Comparison of ENCODE assay signal across 1 cellular context in the genomic region with DNA sequence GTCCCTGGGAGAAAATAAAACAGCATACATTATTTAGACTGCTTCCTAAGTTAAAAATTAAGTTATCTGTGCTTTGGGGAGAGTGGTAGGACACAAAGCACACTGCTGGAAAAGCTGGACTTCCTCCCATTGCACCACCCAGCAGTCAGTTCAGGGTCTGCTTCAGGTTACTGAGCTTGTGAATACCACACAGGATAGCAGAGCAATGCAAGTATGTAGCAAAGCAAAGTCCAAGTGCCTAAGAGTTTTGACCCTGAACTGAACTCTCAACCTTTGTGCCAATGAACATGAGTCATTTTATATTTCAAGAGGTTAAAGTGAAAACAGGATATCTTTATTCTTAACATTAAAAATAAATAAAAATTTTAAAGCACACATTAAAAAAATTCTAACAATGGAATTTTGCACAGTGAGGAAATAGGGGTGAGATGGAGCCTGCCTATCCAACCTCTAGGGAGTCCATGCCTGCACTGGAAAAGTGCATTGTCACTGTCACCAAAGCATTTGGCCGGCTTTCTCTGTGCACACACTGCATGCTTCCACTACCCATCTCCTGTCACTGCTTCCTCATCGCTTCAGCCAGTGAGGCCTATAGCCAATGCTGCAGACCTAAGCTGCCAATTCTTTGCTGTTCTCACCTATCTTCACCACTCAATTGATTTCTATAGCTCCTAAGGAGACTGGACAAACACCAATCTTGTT.
TF ChIP-seq lines count a peak whose summit lies in the region.

No MANE protein-coding gene starts in this region.

TF ChIP-seq in HepG2, 621 proteins besides CTCF, POLR2A, EP300 and RAD21 (continued from another document and continues in another):
- no peak for TF ChIP-seq PHF5A (CRISPR knock-in tag; IDR thresholded peaks at IDR 0.05; ENCODE audit: low read depth, unreplicated experiment)
- no peak for TF ChIP-seq ZFP36L2 (CRISPR knock-in tag; IDR thresholded peaks at IDR 0.05)
- TF ChIP-seq SPEN (CRISPR knock-in tag; IDR thresholded peaks at IDR 0.05; ENCODE audit: low read depth) = no peak; the same call in 1 of the 2 replicates
- TF ChIP-seq ZSCAN21 (CRISPR knock-in tag; IDR thresholded peaks at IDR 0.05; ENCODE audit: borderline replicate concordance) = no peak
- 0 out of 2 replicates have a peak, but pooled peaks have one; percentile 58 for TF ChIP-seq ZNF12 (CRISPR knock-in tag; IDR thresholded peaks at IDR 0.05)
- peak; percentile 68; the same call in 1 of the 2 replicates for TF ChIP-seq ERF (CRISPR knock-in tag; IDR thresholded peaks at IDR 0.05)
- peak; percentile 68; the same call in 1 of the 2 replicates for TF ChIP-seq ZMYM2 (CRISPR knock-in tag; IDR thresholded peaks at IDR 0.05)
- TF ChIP-seq KAT8 (CRISPR knock-in tag; IDR thresholded peaks at IDR 0.05) = peak; percentile 77
- TF ChIP-seq ZNF296 (CRISPR knock-in tag; conservative IDR thresholded peaks at IDR 0.05) = no peak
- TF ChIP-seq, protein P1, sequence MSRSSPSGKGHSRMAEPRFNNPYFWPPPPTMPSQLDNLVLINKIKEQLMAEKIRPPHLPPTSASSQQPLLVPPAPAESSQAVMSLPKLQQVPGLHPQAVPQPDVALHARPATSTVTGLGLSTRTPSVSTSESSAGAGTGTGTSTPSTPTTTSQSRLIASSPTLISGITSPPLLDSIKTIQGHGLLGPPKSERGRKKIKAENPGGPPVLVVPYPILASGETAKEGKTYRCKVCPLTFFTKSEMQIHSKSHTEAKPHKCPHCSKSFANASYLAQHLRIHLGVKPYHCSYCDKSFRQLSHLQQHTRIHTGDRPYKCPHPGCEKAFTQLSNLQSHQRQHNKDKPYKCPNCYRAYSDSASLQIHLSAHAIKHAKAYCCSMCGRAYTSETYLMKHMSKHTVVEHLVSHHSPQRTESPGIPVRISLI (CRISPR knock-in tag; IDR thresholded peaks at IDR 0.05; ENCODE audit: borderline replicate concordance) = no peak
- TF ChIP-seq ZNF672 (CRISPR knock-in tag; IDR thresholded peaks at IDR 0.05) = no peak
- TF ChIP-seq ZSCAN30 (CRISPR knock-in tag; IDR thresholded peaks at IDR 0.05) = no peak
- TF ChIP-seq, protein P2, sequence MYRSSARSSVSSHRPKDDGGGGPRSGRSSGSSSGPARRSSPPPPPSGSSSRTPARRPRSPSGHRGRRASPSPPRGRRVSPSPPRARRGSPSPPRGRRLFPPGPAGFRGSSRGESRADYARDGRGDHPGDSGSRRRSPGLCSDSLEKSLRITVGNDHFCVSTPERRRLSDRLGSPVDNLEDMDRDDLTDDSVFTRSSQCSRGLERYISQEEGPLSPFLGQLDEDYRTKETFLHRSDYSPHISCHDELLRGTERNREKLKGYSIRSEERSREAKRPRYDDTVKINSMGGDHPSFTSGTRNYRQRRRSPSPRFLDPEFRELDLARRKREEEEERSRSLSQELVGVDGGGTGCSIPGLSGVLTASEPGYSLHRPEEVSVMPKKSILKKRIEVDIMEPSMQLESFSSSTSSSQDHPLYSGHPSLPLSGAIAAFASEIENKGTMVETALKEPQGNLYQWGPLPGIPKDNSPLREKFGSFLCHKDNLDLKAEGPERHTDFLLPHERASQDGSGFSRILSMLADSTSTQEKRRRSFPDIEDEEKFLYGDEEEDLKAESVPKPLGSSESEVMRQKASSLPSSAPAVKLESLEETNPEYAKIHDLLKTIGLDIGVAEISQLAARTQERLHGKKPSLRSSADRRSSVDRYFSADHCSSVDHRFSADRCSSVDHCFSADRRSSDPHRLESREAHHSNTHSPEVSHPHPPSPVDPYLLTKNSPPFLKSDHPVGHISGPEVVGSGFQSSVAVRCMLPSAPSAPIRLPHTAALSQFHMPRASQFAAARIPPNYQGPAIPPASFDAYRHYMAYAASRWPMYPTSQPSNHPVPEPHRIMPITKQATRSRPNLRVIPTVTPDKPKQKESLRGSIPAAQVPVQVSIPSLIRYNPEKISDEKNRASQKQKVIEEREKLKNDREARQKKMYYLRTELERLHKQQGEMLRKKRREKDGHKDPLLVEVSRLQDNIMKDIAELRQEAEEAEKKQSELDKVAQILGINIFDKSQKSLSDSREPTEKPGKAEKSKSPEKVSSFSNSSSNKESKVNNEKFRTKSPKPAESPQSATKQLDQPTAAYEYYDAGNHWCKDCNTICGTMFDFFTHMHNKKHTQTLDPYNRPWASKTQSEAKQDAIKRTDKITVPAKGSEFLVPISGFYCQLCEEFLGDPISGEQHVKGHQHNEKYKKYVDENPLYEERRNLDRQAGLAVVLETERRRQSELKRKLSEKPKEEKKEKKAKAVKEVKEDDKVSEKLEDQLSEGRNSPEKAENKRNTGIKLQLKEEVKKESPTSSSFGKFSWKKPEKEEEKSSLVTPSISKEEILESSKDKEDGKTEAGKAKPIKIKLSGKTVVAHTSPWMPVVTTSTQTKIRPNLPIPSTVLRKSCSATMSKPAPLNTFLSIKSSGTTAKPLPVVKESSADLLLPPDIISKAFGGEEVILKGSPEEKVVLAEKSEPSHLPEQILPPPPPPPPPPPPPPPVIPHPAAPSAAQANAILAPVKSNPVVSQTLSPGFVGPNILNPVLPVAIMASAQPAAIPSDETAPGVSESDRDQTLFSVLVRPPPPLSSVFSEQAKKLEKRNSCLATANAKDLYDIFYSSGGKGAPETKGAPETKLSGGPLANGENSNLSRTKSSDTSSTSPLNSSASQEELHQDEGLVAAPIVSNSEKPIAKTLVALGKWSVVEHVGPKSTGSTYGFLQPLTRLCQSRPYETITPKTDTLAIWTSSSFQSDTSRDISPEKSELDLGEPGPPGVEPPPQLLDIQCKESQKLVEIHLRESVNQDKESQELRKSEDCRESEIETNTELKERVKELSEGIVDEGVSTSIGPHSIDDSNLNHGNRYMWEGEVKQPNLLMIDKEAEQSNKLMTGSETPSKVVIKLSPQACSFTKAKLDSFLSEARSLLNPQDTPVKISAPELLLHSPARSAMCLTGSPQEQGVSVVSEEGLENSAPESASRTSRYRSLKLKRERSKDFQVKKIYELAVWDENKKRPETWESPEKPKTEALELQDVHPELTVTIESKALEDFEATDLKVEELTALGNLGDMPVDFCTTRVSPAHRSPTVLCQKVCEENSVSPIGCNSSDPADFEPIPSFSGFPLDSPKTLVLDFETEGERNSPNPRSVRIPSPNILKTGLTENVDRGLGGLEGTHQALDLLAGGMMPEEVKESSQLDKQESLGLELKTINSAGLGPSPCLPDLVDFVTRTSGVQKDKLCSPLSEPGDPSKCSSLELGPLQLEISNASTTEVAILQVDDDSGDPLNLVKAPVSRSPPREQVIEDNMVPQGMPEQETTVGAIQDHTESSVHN (CRISPR knock-in tag; IDR thresholded peaks at IDR 0.05) = no peak
- TF ChIP-seq ZNF382 (CRISPR knock-in tag; IDR thresholded peaks at IDR 0.05; ENCODE audit: borderline replicate concordance) = no peak
- TF ChIP-seq ZNF570 (CRISPR knock-in tag; IDR thresholded peaks at IDR 0.05; ENCODE audit: borderline replicate concordance) = no peak
- TF ChIP-seq, protein P3, sequence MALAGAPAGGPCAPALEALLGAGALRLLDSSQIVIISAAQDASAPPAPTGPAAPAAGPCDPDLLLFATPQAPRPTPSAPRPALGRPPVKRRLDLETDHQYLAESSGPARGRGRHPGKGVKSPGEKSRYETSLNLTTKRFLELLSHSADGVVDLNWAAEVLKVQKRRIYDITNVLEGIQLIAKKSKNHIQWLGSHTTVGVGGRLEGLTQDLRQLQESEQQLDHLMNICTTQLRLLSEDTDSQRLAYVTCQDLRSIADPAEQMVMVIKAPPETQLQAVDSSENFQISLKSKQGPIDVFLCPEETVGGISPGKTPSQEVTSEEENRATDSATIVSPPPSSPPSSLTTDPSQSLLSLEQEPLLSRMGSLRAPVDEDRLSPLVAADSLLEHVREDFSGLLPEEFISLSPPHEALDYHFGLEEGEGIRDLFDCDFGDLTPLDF (CRISPR knock-in tag; IDR thresholded peaks at IDR 0.05) = peak; percentile 17; the same call in 1 of the 2 replicates
- TF ChIP-seq FOSL2 (CRISPR knock-in tag; IDR thresholded peaks at IDR 0.05) = peak; percentile 93
- TF ChIP-seq ZSCAN20 (CRISPR knock-in tag; IDR thresholded peaks at IDR 0.05; ENCODE audit: borderline replicate concordance) = no peak
- TF ChIP-seq ETV6 (CRISPR knock-in tag; conservative IDR thresholded peaks at IDR 0.05) = no peak
- TF ChIP-seq SMARCE1 (IDR thresholded peaks at IDR 0.05; ENCODE audit: borderline replicate concordance) = no peak
- no peak for TF ChIP-seq KDM5A (IDR thresholded peaks at IDR 0.05; ENCODE audit: borderline replicate concordance, low read length)
- 0 out of 2 replicates have a peak, but pooled peaks have one; percentile 23 for TF ChIP-seq ZNF670 (CRISPR knock-in tag; IDR thresholded peaks at IDR 0.05; ENCODE audit: borderline replicate concordance)
- no peak for TF ChIP-seq ZNF24 (IDR thresholded peaks at IDR 0.05)
- TF ChIP-seq, protein P4, sequence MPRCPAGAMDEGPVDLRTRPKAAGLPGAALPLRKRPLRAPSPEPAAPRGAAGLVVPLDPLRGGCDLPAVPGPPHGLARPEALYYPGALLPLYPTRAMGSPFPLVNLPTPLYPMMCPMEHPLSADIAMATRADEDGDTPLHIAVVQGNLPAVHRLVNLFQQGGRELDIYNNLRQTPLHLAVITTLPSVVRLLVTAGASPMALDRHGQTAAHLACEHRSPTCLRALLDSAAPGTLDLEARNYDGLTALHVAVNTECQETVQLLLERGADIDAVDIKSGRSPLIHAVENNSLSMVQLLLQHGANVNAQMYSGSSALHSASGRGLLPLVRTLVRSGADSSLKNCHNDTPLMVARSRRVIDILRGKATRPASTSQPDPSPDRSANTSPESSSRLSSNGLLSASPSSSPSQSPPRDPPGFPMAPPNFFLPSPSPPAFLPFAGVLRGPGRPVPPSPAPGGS (CRISPR knock-in tag; IDR thresholded peaks at IDR 0.05) = no peak
- TF ChIP-seq SOX13 (IDR thresholded peaks at IDR 0.05) = peak; percentile 77; the same call in 1 of the 2 replicates
- peak in 1 of 2 experiments; percentile 90; a peak in 2 of 4 replicates for TF ChIP-seq SOX13 (CRISPR knock-in tag; conservative IDR thresholded peaks at IDR 0.05 in 1 of 2, IDR thresholded peaks at IDR 0.05 in 1 of 2)
- TF ChIP-seq PAWR (CRISPR knock-in tag; IDR thresholded peaks at IDR 0.05; ENCODE audit: borderline replicate concordance) = no peak
- TF ChIP-seq ZNF326 (CRISPR knock-in tag; IDR thresholded peaks at IDR 0.05; ENCODE audit: borderline replicate concordance) = no peak
- TF ChIP-seq, protein P5, sequence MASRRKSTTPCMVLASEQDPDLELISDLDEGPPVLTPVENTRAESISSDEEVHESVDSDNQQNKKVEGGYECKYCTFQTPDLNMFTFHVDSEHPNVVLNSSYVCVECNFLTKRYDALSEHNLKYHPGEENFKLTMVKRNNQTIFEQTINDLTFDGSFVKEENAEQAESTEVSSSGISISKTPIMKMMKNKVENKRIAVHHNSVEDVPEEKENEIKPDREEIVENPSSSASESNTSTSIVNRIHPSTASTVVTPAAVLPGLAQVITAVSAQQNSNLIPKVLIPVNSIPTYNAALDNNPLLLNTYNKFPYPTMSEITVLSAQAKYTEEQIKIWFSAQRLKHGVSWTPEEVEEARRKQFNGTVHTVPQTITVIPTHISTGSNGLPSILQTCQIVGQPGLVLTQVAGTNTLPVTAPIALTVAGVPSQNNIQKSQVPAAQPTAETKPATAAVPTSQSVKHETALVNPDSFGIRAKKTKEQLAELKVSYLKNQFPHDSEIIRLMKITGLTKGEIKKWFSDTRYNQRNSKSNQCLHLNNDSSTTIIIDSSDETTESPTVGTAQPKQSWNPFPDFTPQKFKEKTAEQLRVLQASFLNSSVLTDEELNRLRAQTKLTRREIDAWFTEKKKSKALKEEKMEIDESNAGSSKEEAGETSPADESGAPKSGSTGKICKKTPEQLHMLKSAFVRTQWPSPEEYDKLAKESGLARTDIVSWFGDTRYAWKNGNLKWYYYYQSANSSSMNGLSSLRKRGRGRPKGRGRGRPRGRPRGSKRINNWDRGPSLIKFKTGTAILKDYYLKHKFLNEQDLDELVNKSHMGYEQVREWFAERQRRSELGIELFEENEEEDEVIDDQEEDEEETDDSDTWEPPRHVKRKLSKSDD (CRISPR knock-in tag; IDR thresholded peaks at IDR 0.05; ENCODE audit: low read depth) = no peak
- TF ChIP-seq CEBPG (CRISPR knock-in tag; IDR thresholded peaks at IDR 0.05) = peak; percentile 90
- TF ChIP-seq KMT2A (CRISPR knock-in tag; IDR thresholded peaks at IDR 0.05) = no peak
- TF ChIP-seq ZNF547 (CRISPR knock-in tag; IDR thresholded peaks at IDR 0.05) = no peak
- TF ChIP-seq HNRNPLL (IDR thresholded peaks at IDR 0.05; ENCODE audit: low read depth, low read length, poor library complexity, severe bottlenecking) = no peak
- TF ChIP-seq RXRB (CRISPR knock-in tag; IDR thresholded peaks at IDR 0.05; ENCODE audit: borderline replicate concordance) = peak; percentile 95
- no peak for TF ChIP-seq ZSCAN31 (CRISPR knock-in tag; IDR thresholded peaks at IDR 0.05; ENCODE audit: low read depth)
- TF ChIP-seq, protein P6, sequence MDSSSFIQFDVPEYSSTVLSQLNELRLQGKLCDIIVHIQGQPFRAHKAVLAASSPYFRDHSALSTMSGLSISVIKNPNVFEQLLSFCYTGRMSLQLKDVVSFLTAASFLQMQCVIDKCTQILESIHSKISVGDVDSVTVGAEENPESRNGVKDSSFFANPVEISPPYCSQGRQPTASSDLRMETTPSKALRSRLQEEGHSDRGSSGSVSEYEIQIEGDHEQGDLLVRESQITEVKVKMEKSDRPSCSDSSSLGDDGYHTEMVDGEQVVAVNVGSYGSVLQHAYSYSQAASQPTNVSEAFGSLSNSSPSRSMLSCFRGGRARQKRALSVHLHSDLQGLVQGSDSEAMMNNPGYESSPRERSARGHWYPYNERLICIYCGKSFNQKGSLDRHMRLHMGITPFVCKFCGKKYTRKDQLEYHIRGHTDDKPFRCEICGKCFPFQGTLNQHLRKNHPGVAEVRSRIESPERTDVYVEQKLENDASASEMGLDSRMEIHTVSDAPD (CRISPR knock-in tag; IDR thresholded peaks at IDR 0.05) = peak; percentile 86; the same call in 1 of the 2 replicates
- TF ChIP-seq ZNF33B (CRISPR knock-in tag; IDR thresholded peaks at IDR 0.05) = no peak
- TF ChIP-seq, protein P7, sequence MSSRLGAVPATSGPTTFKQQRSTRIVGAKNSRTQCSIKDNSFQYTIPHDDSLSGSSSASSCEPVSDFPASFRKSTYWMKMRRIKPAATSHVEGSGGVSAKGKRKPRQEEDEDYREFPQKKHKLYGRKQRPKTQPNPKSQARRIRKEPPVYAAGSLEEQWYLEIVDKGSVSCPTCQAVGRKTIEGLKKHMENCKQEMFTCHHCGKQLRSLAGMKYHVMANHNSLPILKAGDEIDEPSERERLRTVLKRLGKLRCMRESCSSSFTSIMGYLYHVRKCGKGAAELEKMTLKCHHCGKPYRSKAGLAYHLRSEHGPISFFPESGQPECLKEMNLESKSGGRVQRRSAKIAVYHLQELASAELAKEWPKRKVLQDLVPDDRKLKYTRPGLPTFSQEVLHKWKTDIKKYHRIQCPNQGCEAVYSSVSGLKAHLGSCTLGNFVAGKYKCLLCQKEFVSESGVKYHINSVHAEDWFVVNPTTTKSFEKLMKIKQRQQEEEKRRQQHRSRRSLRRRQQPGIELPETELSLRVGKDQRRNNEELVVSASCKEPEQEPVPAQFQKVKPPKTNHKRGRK (CRISPR knock-in tag; IDR thresholded peaks at IDR 0.05) = no peak
